Comparison of ENCODE assay signal across 1 cellular context in genomic region chr7:21898265-21898930, GRCh38.
TF ChIP-seq lines count a peak whose summit lies in the region.

No MANE protein-coding gene starts in this region.

TF ChIP-seq in GM23338, 12 proteins besides CTCF, POLR2A, EP300 and RAD21 (continued from another document):
- TF ChIP-seq ZNF462 (CRISPR knock-in tag; IDR thresholded peaks at IDR 0.05) = no peak
